Comparison of ENCODE assay signal across 15 cellular contexts in genomic region chr21:45126085-45126687, GRCh38.
A peak's percentile ranks its signal among the peaks of the same experiment; 100 is the strongest.
DNase-seq lines count a peak whose midpoint lies in the region; ATAC-seq lines count a peak whose summit lies in the region.
"Had no signal": no experiment of that assay in that cellular context is flagged by ENCODE, and none has a peak within 500 bp of the region (broad histone marks: within the 10 kb centered on the region; RNA-seq: fewer than 3 reads in every experiment).

No MANE protein-coding gene starts in this region.

- peaks cover 3% of the 10 kb centered on the region for H3K36me3 Mint-ChIP-seq in activated naive CD8-positive, alpha-beta T cell
- H3K36me3 Mint-ChIP-seq in activated naive CD8-positive, alpha-beta T cell treated with anti-CD3 and anti-CD28 coated beads, Interleukin-2, amount 50 U/mL, for 24 hours (ENCODE audit: low read depth): peaks cover 10% of the 10 kb centered on the region
- peaks cover 39% of the 10 kb centered on the region for H3K36me3 Mint-ChIP-seq in stimulated activated memory B cell treated with anti-CD40 and anti-IgM and Interleukin-4, amounts not matched to agents 10 μg/mL and 1 μg/mL and 100 μg/mL, for 72 hours

- no peaks in the 10 kb centered on the region for H3K9me3 Mint-ChIP-seq in activated naive CD8-positive, alpha-beta T cell (ENCODE audit: low read depth)
- no peaks in the 10 kb centered on the region for H3K9me3 Mint-ChIP-seq in activated naive CD8-positive, alpha-beta T cell treated with anti-CD3 and anti-CD28 coated beads, Interleukin-2, amount 50 U/mL, for 24 hours
- H3K9me3 Mint-ChIP-seq in stimulated activated memory B cell treated with anti-CD40 and anti-IgM and Interleukin-4, amounts not matched to agents 10 μg/mL and 1 μg/mL and 100 μg/mL, for 72 hours: no peaks in the 10 kb centered on the region
- H3K9me3 Mint-ChIP-seq: activated naive CD4-positive, alpha-beta T cell treated with anti-CD3 and anti-CD28 coated beads, Interleukin-2, amount 50 U/mL, for 24 hours; naive thymus-derived CD4-positive, alpha-beta T cell had no signal

- DNase-seq in activated naive CD8-positive, alpha-beta T cell treated with anti-CD3 and anti-CD28 coated beads, Interleukin-2, amount 50 U/mL, for 24 hours: no peak
- DNase-seq in NCI-H524 (lab: John Stamatoyannopoulos, UW) (peak; percentile 99 to 100), cerebellar nuclear complex (lab: John Stamatoyannopoulos, UW) (peak; percentile 69 to 76), NCI-H1092 (lab: John Stamatoyannopoulos, UW) (no peak)
- DNase-seq: Caco-2; effector CD8-positive, alpha-beta T cell; left lung; naive thymus-derived CD4-positive, alpha-beta T cell; NCI-H446 treated with DMSO at 0.1 percent for 48 hours had no signal

- no peak overlapping the region for H3K4me3 Mint-ChIP-seq in activated naive CD8-positive, alpha-beta T cell
- no peak overlapping the region for H3K4me3 Mint-ChIP-seq in activated naive CD8-positive, alpha-beta T cell treated with anti-CD3 and anti-CD28 coated beads, Interleukin-2, amount 50 U/mL, for 24 hours
- H3K4me3 Mint-ChIP-seq in stimulated activated memory B cell treated with anti-CD40 and anti-IgM and Interleukin-4, amounts not matched to agents 10 μg/mL and 1 μg/mL and 100 μg/mL, for 72 hours: no peak overlapping the region
- H3K4me3 Mint-ChIP-seq: activated naive CD4-positive, alpha-beta T cell treated with anti-CD3 and anti-CD28 coated beads, Interleukin-2, amount 50 U/mL, for 24 hours; naive thymus-derived CD4-positive, alpha-beta T cell had no signal

- H3K27ac Mint-ChIP-seq in activated naive CD8-positive, alpha-beta T cell: peak overlapping the region; percentile 67
- no peak overlapping the region for H3K27ac Mint-ChIP-seq in activated naive CD8-positive, alpha-beta T cell treated with anti-CD3 and anti-CD28 coated beads, Interleukin-2, amount 50 U/mL, for 24 hours
- H3K27ac Mint-ChIP-seq in stimulated activated memory B cell treated with anti-CD40 and anti-IgM and Interleukin-4, amounts not matched to agents 10 μg/mL and 1 μg/mL and 100 μg/mL, for 72 hours: peak overlapping the region; percentile 3
- H3K27ac Mint-ChIP-seq: activated naive CD4-positive, alpha-beta T cell treated with anti-CD3 and anti-CD28 coated beads, Interleukin-2, amount 50 U/mL, for 24 hours had no signal

- H3K27me3 Mint-ChIP-seq in activated naive CD8-positive, alpha-beta T cell: no peaks in the 10 kb centered on the region
- no peaks in the 10 kb centered on the region for H3K27me3 Mint-ChIP-seq in activated naive CD8-positive, alpha-beta T cell treated with anti-CD3 and anti-CD28 coated beads, Interleukin-2, amount 50 U/mL, for 24 hours
- H3K27me3 Mint-ChIP-seq in stimulated activated memory B cell treated with anti-CD40 and anti-IgM and Interleukin-4, amounts not matched to agents 10 μg/mL and 1 μg/mL and 100 μg/mL, for 72 hours: no peaks in the 10 kb centered on the region
- H3K27me3 Mint-ChIP-seq: activated naive CD4-positive, alpha-beta T cell treated with anti-CD3 and anti-CD28 coated beads, Interleukin-2, amount 50 U/mL, for 24 hours; naive thymus-derived CD4-positive, alpha-beta T cell had no signal

- H3K4me1 Mint-ChIP-seq in activated naive CD8-positive, alpha-beta T cell (ENCODE audit: low read depth): peaks cover 20% of the 10 kb centered on the region
- H3K4me1 Mint-ChIP-seq in activated naive CD8-positive, alpha-beta T cell treated with anti-CD3 and anti-CD28 coated beads, Interleukin-2, amount 50 U/mL, for 24 hours: peaks cover 58% of the 10 kb centered on the region
- peaks cover 83% of the 10 kb centered on the region for H3K4me1 Mint-ChIP-seq in stimulated activated memory B cell treated with anti-CD40 and anti-IgM and Interleukin-4, amounts not matched to agents 10 μg/mL and 1 μg/mL and 100 μg/mL, for 72 hours

- ATAC-seq in activated naive CD8-positive, alpha-beta T cell treated with anti-CD3 and anti-CD28 coated beads, Interleukin-2, amount 50 U/mL, for 24 hours: no peak
- no peak for ATAC-seq in stimulated activated memory B cell treated with anti-CD40 and anti-IgM and Interleukin-4, amounts not matched to agents 10 μg/mL and 1 μg/mL and 100 μg/mL, for 72 hours
- ATAC-seq in HG03139 (IDR thresholded peaks at IDR 0.05; ENCODE audit: unreplicated experiment) (no peak), HG03095 (IDR thresholded peaks at IDR 0.05; ENCODE audit: unreplicated experiment) (no peak)
- ATAC-seq: left lung; naive thymus-derived CD4-positive, alpha-beta T cell; Panc1 had no signal

Comparison
In these comparisons a context has a peak if more than half of its experiments do, and no peak if none do; other contexts are left out.
1. DNase-seq: peak in NCI-H524 (2 of 2) and cerebellar nuclear complex (2 of 2); none in activated naive CD8-positive, alpha-beta T cell treated with anti-CD3 and anti-CD28 coated beads, Interleukin-2, amount 50 U/mL, for 24 hours (single experiment) and NCI-H1092 (single experiment).